Comparison of ENCODE assay signal across 1 cellular context in genomic region chr3:14154242-14154641, GRCh38.
TF ChIP-seq lines count a peak whose summit lies in the region.

No MANE protein-coding gene starts in this region.

TF ChIP-seq in endothelial cell of umbilical vein, 7 proteins besides CTCF, POLR2A, EP300 and RAD21:
- no peak for TF ChIP-seq MAX (IDR thresholded peaks at IDR 0.05; ENCODE audit: insufficient read depth, insufficient read length)
- no peak for TF ChIP-seq JUN (IDR thresholded peaks at IDR 0.05; ENCODE audit: borderline replicate concordance, insufficient read depth, insufficient read length, low read depth)
- no peak for TF ChIP-seq EZH2 (IDR thresholded peaks at IDR 0.05; ENCODE audit: borderline replicate concordance, low read depth, low read length, severe bottlenecking)
- TF ChIP-seq POLR2AphosphoS5 (IDR thresholded peaks at IDR 0.05; ENCODE audit: insufficient read depth, low read depth, low read length) = no peak
- no peak for TF ChIP-seq MYC (IDR thresholded peaks at IDR 0.05; ENCODE audit: low read depth, low read length)
- no peak for TF ChIP-seq FOS (IDR thresholded peaks at IDR 0.05; ENCODE audit: borderline replicate concordance, insufficient read depth, low read length)
